In genomic region chr12:94622475-94622874, GRCh38 we compare ENCODE assay signal across 1 cellular context.
TF ChIP-seq lines count a peak whose summit lies in the region.

No MANE protein-coding gene starts in this region.

TF ChIP-seq in SK-N-SH, 30 proteins besides CTCF, POLR2A, EP300 and RAD21 (continued from another document):
- no peak for TF ChIP-seq USF2 (IDR thresholded peaks at IDR 0.05; ENCODE audit: borderline replicate concordance, low read depth, low read length)
- peak; percentile 33; the same call in 1 of the 2 replicates for TF ChIP-seq YY1 (IDR thresholded peaks at IDR 0.05; ENCODE audit: low read depth)
- TF ChIP-seq NFIC (IDR thresholded peaks at IDR 0.05; ENCODE audit: borderline replicate concordance) = peak; percentile 79; the same call in 1 of the 2 replicates
- no peak for TF ChIP-seq ZBTB33 (IDR thresholded peaks at IDR 0.05; ENCODE audit: borderline replicate concordance, low read depth)
- peak; percentile 58 for TF ChIP-seq MXI1 (IDR thresholded peaks at IDR 0.05; ENCODE audit: low read depth, low read length)
- no peak for TF ChIP-seq RFX5 (IDR thresholded peaks at IDR 0.05; ENCODE audit: low read length)
